Comparison of ENCODE assay signal across 8 cellular contexts in genomic region chr19:17576758-17577532, GRCh38. TPM values are rescaled to one million over a fixed set of nuclear protein-coding genes. Genes with fewer than 3 reads are reported as not detected.
DNase-seq lines count a peak whose midpoint lies in the region; ATAC-seq, FAIRE-seq and TF ChIP-seq lines count a peak whose summit lies in the region.

No MANE protein-coding gene starts in this region.

- CTCF ChIA-PET in activated naive CD4-positive, alpha-beta T cell treated with anti-CD3 and anti-CD28 coated beads, Interleukin-2, amount 10 ng/mL, durations not matched to agents 7 days and 5 days (lab: Charles Lee) = interaction anchor here (1.5 to 4.7 kb wide), 2 partner anchors 45 to 82 kb away, joined by 3 to 48 read pairs; no protein-coding TSS in a partner anchor

- H3K36me3 Mint-ChIP-seq in activated naive CD4-positive, alpha-beta T cell treated with anti-CD3 and anti-CD28 coated beads, Interleukin-2, amount 10 ng/mL, durations not matched to agents 7 days and 5 days = peaks cover 51% of the 10 kb centered on the region

- 77% methylated on average over 40 of the region's 41 CpGs; no CpG with 5 or more reads in 1 of the 2 donors for WGBS in transverse colon (ENCODE audit: low coverage in 1 of 2), 2 donors

- peak; percentile 30 for DNase-seq in activated naive CD4-positive, alpha-beta T cell treated with anti-CD3 and anti-CD28 coated beads, Interleukin-2, amount 10 ng/mL, durations not matched to agents 7 days and 5 days
- DNase-seq in activated naive CD4-positive, alpha-beta T cell treated with anti-CD3 and anti-CD28 coated beads, Interleukin-2, amount 50 U/mL, for 16 hours = no peak
- peak; percentile 85 for DNase-seq in RWPE2 (ENCODE audit: low spot score)
- peak; percentile 27 for DNase-seq in germinal center (ENCODE audit: low spot score)
- peak; percentile 84 for DNase-seq in transverse colon
- no peak for DNase-seq in NCI-H187 treated with DMSO at 0.1 percent for 48 hours (lab: John Stamatoyannopoulos, UW)
- DNase-seq in GM19239 (ENCODE audit: insufficient read length, low spot score) = no peak

- peaks cover 7% of the 10 kb centered on the region for H3K4me1 Mint-ChIP-seq in activated naive CD4-positive, alpha-beta T cell treated with anti-CD3 and anti-CD28 coated beads, Interleukin-2, amount 10 ng/mL, durations not matched to agents 7 days and 5 days

- H3K4me3 Mint-ChIP-seq in activated naive CD4-positive, alpha-beta T cell treated with anti-CD3 and anti-CD28 coated beads, Interleukin-2, amount 10 ng/mL, durations not matched to agents 7 days and 5 days = no peak overlapping the region

- H3K4me3 ChIP-seq in RWPE2 (ENCODE audit: severe bottlenecking) (no peak overlapping the region), transverse colon (no peak overlapping the region)

- H3K27ac Mint-ChIP-seq in activated naive CD4-positive, alpha-beta T cell treated with anti-CD3 and anti-CD28 coated beads, Interleukin-2, amount 10 ng/mL, durations not matched to agents 7 days and 5 days = no peak overlapping the region

- FAIRE-seq in GM19239 (lab: Jason Lieb, UNC) = no peak

- H3K4me1 ChIP-seq in RWPE2 (ENCODE audit: insufficient read depth, poor library complexity, severe bottlenecking) (no peaks in the 10 kb centered on the region), transverse colon (peaks cover 0 to 18% (median 10%) of the 10 kb centered on the region in 4 donors)

- TF ChIP-seq EP300 in transverse colon (IDR thresholded peaks at IDR 0.05; ENCODE audit: low read depth) = no peak

- H3K36me3 ChIP-seq in RWPE2 (ENCODE audit: low read depth) (peaks cover 84% of the 10 kb centered on the region), transverse colon (peaks cover 0 to 20% (median 7%) of the 10 kb centered on the region in 4 donors)

- H3K9me3 Mint-ChIP-seq in activated naive CD4-positive, alpha-beta T cell treated with anti-CD3 and anti-CD28 coated beads, Interleukin-2, amount 10 ng/mL, durations not matched to agents 7 days and 5 days = no peaks in the 10 kb centered on the region

- no peak for TF ChIP-seq POLR2A in transverse colon (IDR thresholded peaks at IDR 0.05)

- in situ Hi-C loops in transverse colon (cut with MboI; ENCODE audit: low pct_ligation_motif_present in 1 of 4, low pct_unique_long_range_greater_than_20kb in 1 of 4, low sequenced_read_pairs in 3 of 4) = no loop called here

- H3K27me3 ChIP-seq in RWPE2 (ENCODE audit: insufficient read depth, poor library complexity, severe bottlenecking) (no peaks in the 10 kb centered on the region), transverse colon (no peaks in the 10 kb centered on the region)

- H3K27ac ChIP-seq in RWPE2 (ENCODE audit: poor library complexity, severe bottlenecking) (no peak overlapping the region), transverse colon (peak overlapping the region in 3 of 4 donors; percentile 19 to 48 (median 24))

- H3K27me3 Mint-ChIP-seq in activated naive CD4-positive, alpha-beta T cell treated with anti-CD3 and anti-CD28 coated beads, Interleukin-2, amount 10 ng/mL, durations not matched to agents 7 days and 5 days = no peaks in the 10 kb centered on the region

- ATAC-seq in RWPE2 (ENCODE audit: low read depth) = peak; percentile 43
- ATAC-seq in HG02623 (IDR thresholded peaks at IDR 0.05; ENCODE audit: unreplicated experiment) = no peak

- no peak for TF ChIP-seq CTCF in RWPE2 (IDR thresholded peaks at IDR 0.05; ENCODE audit: poor library complexity, severe bottlenecking)
- no peak for TF ChIP-seq CTCF in transverse colon (IDR thresholded peaks at IDR 0.05)

- intact Hi-C loops in transverse colon (cut with DNase I; ENCODE audit: low total_unique reads) = no loop called here

- H3K9me3 ChIP-seq in RWPE2 (ENCODE audit: severe bottlenecking) (no peaks in the 10 kb centered on the region), transverse colon (no peaks in the 10 kb centered on the region)

RNA-seq across cellular contexts. Expression of gene COLGALT1, which starts 21.5 kb away (rescaled TPM):
- total RNA-seq in transverse colon = 10 to 100 TPM; 38.6 to 78.6 (median 54.7) TPM

Comparison
In these comparisons a context has a peak if more than half of its experiments do, and no peak if none do; other contexts are left out.
1. DNase-seq: peak in activated naive CD4-positive, alpha-beta T cell treated with anti-CD3 and anti-CD28 coated beads, Interleukin-2, amount 10 ng/mL, durations not matched to agents 7 days and 5 days (single experiment), RWPE2 (single experiment), germinal center (single experiment) and transverse colon (single experiment); none in activated naive CD4-positive, alpha-beta T cell treated with anti-CD3 and anti-CD28 coated beads, Interleukin-2, amount 50 U/mL, for 16 hours (single experiment), NCI-H187 treated with DMSO at 0.1 percent for 48 hours (single experiment) and GM19239 (single experiment).